In genomic region chr6:131916091-131916796, GRCh38 we compare ENCODE assay signal across 2 cellular contexts. TPM values are rescaled to one million over a fixed set of nuclear protein-coding genes. Genes with fewer than 3 reads are reported as not detected.
"Had no signal": no experiment of that assay in that cellular context is flagged by ENCODE, and none has a peak within 500 bp of the region (broad histone marks: within the 10 kb centered on the region; RNA-seq: fewer than 3 reads in every experiment).

No MANE protein-coding gene starts in this region.

RNA-seq across cellular contexts. Expression of gene CCN2, which starts 34.9 kb away (rescaled TPM):
- polyA plus RNA-seq: immature natural killer cell; naive thymus-derived CD8-positive, alpha-beta T cell had no signal
